In genomic region chr2:139366659-139367058, GRCh38 we compare ENCODE assay signal across 20 cellular contexts.
DNase-seq lines count a peak whose midpoint lies in the region; ATAC-seq, FAIRE-seq and TF ChIP-seq lines count a peak whose summit lies in the region.
"Had no signal": no experiment of that assay in that cellular context is flagged by ENCODE, and none has a peak within 500 bp of the region (broad histone marks: within the 10 kb centered on the region; RNA-seq: fewer than 3 reads in every experiment).

No MANE protein-coding gene starts in this region.

- no peak for FAIRE-seq in pancreas (lab: Jason Lieb, UNC)
- FAIRE-seq: GM19239 had no signal

- peak; percentile 84 for DNase-seq in NCI-H1105 treated with DMSO at 0.1 percent for 48 hours (lab: John Stamatoyannopoulos, UW)
- peak; percentile 22 for DNase-seq in NCI-H2081 treated with DMSO at 0.1 percent for 48 hours (lab: John Stamatoyannopoulos, UW)
- peak; percentile 79 for DNase-seq in NCI-H748 (lab: John Stamatoyannopoulos, UW; ENCODE audit: unreplicated experiment)
- no peak for DNase-seq in lung (ENCODE audit: low spot score)
- DNase-seq in ACHN: no peak
- no peak for DNase-seq in ascending aorta (ENCODE audit: low spot score in 2 of 2)
- no peak for DNase-seq in pancreas
- DNase-seq: COR-L47, DMS79, H9, IMR-90, Karpas-422, MM.1S, NCI-H1694, NCI-H526 treated with DMSO at 0.1 percent for 48 hours, Peyer's patch, Right ventricle myocardium superior, T-helper 9 cell had no signal

- H3K4me3 ChIP-seq in lung (no peak overlapping the region), ascending aorta (no peak overlapping the region), pancreas (no peak overlapping the region)
- H3K4me3 ChIP-seq: Peyer's patch, SK-N-MC had no signal

- in situ Hi-C loops in ACHN (cut with HindIII; ENCODE audit: low pct_ligation_motif_present, low pct_unique_long_range_greater_than_20kb, low sequenced_read_pairs): no loop called here

- TF ChIP-seq CTCF in lung (IDR thresholded peaks at IDR 0.05; ENCODE audit: control extremely low read depth, extremely low read depth) (no peak), ascending aorta (IDR thresholded peaks at IDR 0.05) (no peak), pancreas (IDR thresholded peaks at IDR 0.05) (no peak)

- H3K9me3 ChIP-seq in lung (ENCODE audit: control insufficient read depth in 2 of 2, insufficient read depth in 1 of 2, low read length in 1 of 2) (no peaks in the 10 kb centered on the region), ascending aorta (no peaks in the 10 kb centered on the region), pancreas (no peaks in the 10 kb centered on the region)
- H3K9me3 ChIP-seq: Peyer's patch had no signal

- H3K27ac ChIP-seq in lung (ENCODE audit: low read depth in 1 of 2, low read length in 1 of 2) (no peak overlapping the region), ascending aorta (no peak overlapping the region), pancreas (no peak overlapping the region)
- H3K27ac ChIP-seq: Peyer's patch, SK-N-MC had no signal

- H3K27me3 ChIP-seq in lung (ENCODE audit: control insufficient read depth, insufficient read depth) (no peaks in the 10 kb centered on the region), ascending aorta (no peaks in the 10 kb centered on the region), pancreas (no peaks in the 10 kb centered on the region)
- H3K27me3 ChIP-seq: Peyer's patch had no signal

- no peaks in the 10 kb centered on the region for H3K4me1 ChIP-seq in lung (ENCODE audit: control insufficient read depth in 2 of 2, insufficient read depth in 2 of 2, low read length in 2 of 2)
- H3K4me1 ChIP-seq in ascending aorta: no peaks in the 10 kb centered on the region
- H3K4me1 ChIP-seq in pancreas: no peaks in the 10 kb centered on the region
- H3K4me1 ChIP-seq: Peyer's patch had no signal

- WGBS in lung, 2 donors: 73 to 87% methylated on average over 2 of the region's 2 CpGs
- 58 to 66% methylated on average over 2 of the region's 2 CpGs for WGBS in pancreas, 2 donors

- ATAC-seq in lung (ENCODE audit: insufficient read depth, low FRiP score) (peak; percentile 11), pancreas (no peak)

- no peaks in the 10 kb centered on the region for H3K36me3 ChIP-seq in lung (ENCODE audit: control insufficient read depth in 2 of 2, insufficient read depth in 2 of 2, low read length in 2 of 2)
- H3K36me3 ChIP-seq in ascending aorta: no peaks in the 10 kb centered on the region
- no peaks in the 10 kb centered on the region for H3K36me3 ChIP-seq in pancreas
- H3K36me3 ChIP-seq: Peyer's patch had no signal

- intact Hi-C loops in ascending aorta (cut with DNase I): no loop called here
- intact Hi-C loops in pancreas (cut with DNase I): no loop called here

Comparison
In these comparisons a context has a peak if more than half of its experiments do, and no peak if none do; other contexts are left out.
1. DNase-seq: peak in NCI-H1105 treated with DMSO at 0.1 percent for 48 hours (single experiment), NCI-H2081 treated with DMSO at 0.1 percent for 48 hours (single experiment) and NCI-H748 (single experiment); none in lung (single experiment), ACHN (single experiment), ascending aorta (0 of 2) and pancreas (0 of 6).